Comparison of ENCODE assay signal across 16 cellular contexts in genomic region chr13:109119886-109120285, GRCh38.
DNase-seq lines count a peak whose midpoint lies in the region; ATAC-seq, FAIRE-seq and TF ChIP-seq lines count a peak whose summit lies in the region.
"Had no signal": no experiment of that assay in that cellular context is flagged by ENCODE, and none has a peak within 500 bp of the region (broad histone marks: within the 10 kb centered on the region; RNA-seq: fewer than 3 reads in every experiment).

No MANE protein-coding gene starts in this region.

- H2BK120ac ChIP-seq in IMR-90 (ENCODE audit: low read depth, low read length), result no peak overlapping the region

- no peaks in the 10 kb centered on the region for H3K36me3 ChIP-seq in IMR-90 (ENCODE audit: control insufficient read depth, insufficient read depth, low read length)
- H3K36me3 ChIP-seq in K562 (ENCODE audit: control insufficient read depth, insufficient read depth, low read length), result no peaks in the 10 kb centered on the region
- H3K36me3 ChIP-seq: BLaER1 treated with 17β-estradiol and CSF1 and Interleukin-3, amounts not matched to agents 10 nM and 100 nM had no signal

- no CpG with 5 or more reads among the region's 1 CpG for WGBS in IMR-90 (ENCODE audit: extremely low coverage in 2 of 2, insufficient read length in 1 of 2), 2 experiments
- 13% methylated on average over 1 of the region's 1 CpG for WGBS in K562 (ENCODE audit: insufficient coverage, low coverage, missing lambda C conversion rate)

- no peak overlapping the region for H3K4me2 ChIP-seq in IMR-90 (ENCODE audit: low read depth, low read length)
- H3K4me2 ChIP-seq in K562 (ENCODE audit: insufficient read depth, low read length), result no peak overlapping the region
- H3K4me2 ChIP-seq: BLaER1 treated with 17β-estradiol and CSF1 and Interleukin-3, amounts not matched to agents 10 nM and 100 nM had no signal

- CTCF ChIA-PET in IMR-90 (lab: Yijun Ruan, JAX) (interaction anchor here (0.7 kb wide), 1 partner anchor 66 kb away, joined by 3 read pairs; no protein-coding TSS in a partner anchor), K562 (lab: Yijun Ruan, JAX; ENCODE audit: low intra/inter-chr PET ratio) (no interaction called here)

- H3K9ac ChIP-seq in IMR-90 (ENCODE audit: low read depth, low read length) (no peak overlapping the region), K562 (ENCODE audit: insufficient read depth in 1 of 2, low read depth in 2 of 2, low read length in 2 of 2) (no peak overlapping the region)
- H3K9ac ChIP-seq: BLaER1 treated with 17β-estradiol and CSF1 and Interleukin-3, amounts not matched to agents 10 nM and 100 nM had no signal

- no peak overlapping the region for H4K91ac ChIP-seq in IMR-90 (ENCODE audit: insufficient read depth, low read depth, low read length)

- dilution Hi-C loops in IMR-90 (cut with HindIII; ENCODE audit: low sequenced_read_pairs, unreplicated experiment), result no loop called here

- H3K79me1 ChIP-seq in IMR-90 (ENCODE audit: low read depth in 1 of 2, low read length in 2 of 2), result no peaks in the 10 kb centered on the region

- H3K14ac ChIP-seq in IMR-90 (replicated peaks; ENCODE audit: low read depth, low read length), result no peak overlapping the region

- H4K8ac ChIP-seq in IMR-90 (ENCODE audit: low read depth in 2 of 2, low read length in 2 of 2), result no peak overlapping the region

- DNase-seq in SIG-M5 treated with dmso at 0.1 percent for 504 hours (lab: John Stamatoyannopoulos, UW; ENCODE audit: unreplicated experiment) (peak; percentile 12), SIG-M5 (lab: John Stamatoyannopoulos, UW) (no peak), IMR-90 (peak; percentile 2), K562 (ENCODE audit: extremely low read depth in 1 of 4, low spot score in 3 of 4) (no peak), GM19240 (ENCODE audit: insufficient read length, low spot score) (no peak)
- DNase-seq: Caco-2; CD8-positive, alpha-beta T cell; GOT3; H9 had no signal

- no peak overlapping the region for H2AK5ac ChIP-seq in IMR-90 (ENCODE audit: low read depth, low read length)

- no peak for TF ChIP-seq POLR2A in IMR-90 (IDR thresholded peaks at IDR 0.05; ENCODE audit: low read depth, low read length)
- TF ChIP-seq POLR2A in K562 (conservative IDR thresholded peaks at IDR 0.05), result no peak

- no peak for FAIRE-seq in K562 (lab: Jason Lieb, UNC)
- FAIRE-seq: D721Med, G401.6, GM12891, GM19239 had no signal

- no peaks in the 10 kb centered on the region for H3K4me1 ChIP-seq in IMR-90 (ENCODE audit: control insufficient read depth, insufficient read depth, low read length)
- H3K4me1 ChIP-seq in K562 (replicated peaks in 1 of 2; ENCODE audit: control insufficient read depth in 2 of 2, insufficient read depth in 2 of 2, low read length in 2 of 2), result no peaks in the 10 kb centered on the region
- H3K4me1 ChIP-seq: BLaER1 treated with 17β-estradiol and CSF1 and Interleukin-3, amounts not matched to agents 10 nM and 100 nM; Caco-2 had no signal

- no TSS peak for BruUV-seq in IMR-90 (replicated peaks; lab: Mats Ljungman, UMichigan)
- no TSS peak for BruUV-seq in K562 (replicated peaks; lab: Mats Ljungman, UMichigan)

- TF ChIP-seq EP300 in K562 (IDR thresholded peaks at IDR 0.05; ENCODE audit: low read length), result no peak

- no peak overlapping the region for H3K18ac ChIP-seq in IMR-90 (ENCODE audit: low read depth, low read length)

- H3K27me3 ChIP-seq in IMR-90 (ENCODE audit: control insufficient read depth, insufficient read depth, low read length) (peaks cover 16% of the 10 kb centered on the region), K562 (ENCODE audit: control insufficient read depth in 2 of 2, insufficient read depth in 2 of 2, low read length in 2 of 2) (no peaks in the 10 kb centered on the region)
- H3K27me3 ChIP-seq: BLaER1 treated with 17β-estradiol and CSF1 and Interleukin-3, amounts not matched to agents 10 nM and 100 nM had no signal

- H4K5ac ChIP-seq in IMR-90 (ENCODE audit: low read depth, low read length), result no peak overlapping the region

- no peak overlapping the region for H2BK15ac ChIP-seq in IMR-90 (ENCODE audit: low read depth, low read length)

- H2BK5ac ChIP-seq in IMR-90 (ENCODE audit: low read depth, low read length, poor library complexity, severe bottlenecking), result no peak overlapping the region

- no peak overlapping the region for H3K56ac ChIP-seq in IMR-90 (ENCODE audit: extremely low read depth, insufficient read depth, low read length)

- TF ChIP-seq CTCF in IMR-90 (conservative IDR thresholded peaks at IDR 0.05; ENCODE audit: low read depth, low read length) (no peak), K562 (IDR thresholded peaks at IDR 0.05 in 2 of 3, conservative IDR thresholded peaks at IDR 0.05 in 1 of 3; ENCODE audit: insufficient read depth in 2 of 3, low read depth in 1 of 3, low read length in 3 of 3) (no peak)

- H3K79me2 ChIP-seq in K562 (ENCODE audit: control insufficient read depth, insufficient read depth, low read length), result no peaks in the 10 kb centered on the region

- H3K4ac ChIP-seq in IMR-90 (ENCODE audit: low read depth, low read length), result no peak overlapping the region

- no peaks in the 10 kb centered on the region for H4K20me1 ChIP-seq in IMR-90 (ENCODE audit: insufficient read depth, low read length)
- no peaks in the 10 kb centered on the region for H4K20me1 ChIP-seq in K562 (replicated peaks; ENCODE audit: control insufficient read depth, insufficient read depth, low read length)
- H4K20me1 ChIP-seq: BLaER1 treated with 17β-estradiol and CSF1 and Interleukin-3, amounts not matched to agents 10 nM and 100 nM had no signal

- H2AK9ac ChIP-seq in IMR-90 (replicated peaks; ENCODE audit: low read depth, low read length, poor library complexity), result no peak overlapping the region

- no peak for TF ChIP-seq RAD21 in IMR-90 (IDR thresholded peaks at IDR 0.05; ENCODE audit: low read length)
- TF ChIP-seq RAD21 in K562 (CRISPR knock-in tag; conservative IDR thresholded peaks at IDR 0.05 in 1 of 2, IDR thresholded peaks at IDR 0.05 in 1 of 2), result no peak

- POLR2A ChIA-PET in IMR-90 (lab: Charles Lee; ENCODE audit: unreplicated experiment), result no interaction called here
- POLR2A ChIA-PET in K562 (lab: Yijun Ruan, JAX), result no interaction called here

- H2BK20ac ChIP-seq in IMR-90 (ENCODE audit: low read depth, low read length), result no peak overlapping the region

- intact Hi-C loops in IMR-90 (cut with micrococcal nuclease), result no loop called here
- intact Hi-C loops in K562 (cut with micrococcal nuclease), result no loop called here

- H2AFZ ChIP-seq in IMR-90 (replicated peaks; ENCODE audit: low read length, poor library complexity) (no peak overlapping the region), K562 (ENCODE audit: low read depth, low read length) (no peak overlapping the region)

- H3K4me3 ChIP-seq in IMR-90 (ENCODE audit: insufficient read depth, low read depth, low read length) (no peak overlapping the region), K562 (no peak overlapping the region)
- H3K4me3 ChIP-seq: BLaER1 treated with 17β-estradiol and CSF1 and Interleukin-3, amounts not matched to agents 10 nM and 100 nM had no signal

- H3K27ac ChIP-seq in IMR-90 (ENCODE audit: insufficient read depth, low read length) (no peak overlapping the region), K562 (ENCODE audit: extremely low read depth, low read depth, low read length) (no peak overlapping the region)
- H3K27ac ChIP-seq: BLaER1 treated with 17β-estradiol and CSF1 and Interleukin-3, amounts not matched to agents 10 nM and 100 nM had no signal

- ATAC-seq in IMR-90 (ENCODE audit: low read depth) (no peak), K562 (no peak), GM21526 (IDR thresholded peaks at IDR 0.05; ENCODE audit: low FRiP score, unreplicated experiment) (no peak), HG03159 (IDR thresholded peaks at IDR 0.05; ENCODE audit: unreplicated experiment) (no peak)
- ATAC-seq: CD8-positive, alpha-beta T cell had no signal

- no peak overlapping the region for H3K23ac ChIP-seq in IMR-90 (ENCODE audit: low read depth, low read length)

- H3K9me3 ChIP-seq in IMR-90 (ENCODE audit: control insufficient read depth, insufficient read depth, low read length), result no peaks in the 10 kb centered on the region
- H3K9me3 ChIP-seq in K562 (replicated peaks; ENCODE audit: control insufficient read depth, insufficient read depth, low read depth, low read length), result no peaks in the 10 kb centered on the region
- H3K9me3 ChIP-seq: BLaER1 treated with 17β-estradiol and CSF1 and Interleukin-3, amounts not matched to agents 10 nM and 100 nM; Caco-2 had no signal

- in situ Hi-C loops in IMR-90 (cut with MboI; ENCODE audit: low sequenced_read_pairs) (no loop called here), K562 (cut with MboI) (no loop called here)

- H3K9me1 ChIP-seq in IMR-90 (ENCODE audit: insufficient read depth, low read length), result no peaks in the 10 kb centered on the region
- no peaks in the 10 kb centered on the region for H3K9me1 ChIP-seq in K562 (ENCODE audit: control insufficient read depth, insufficient read depth, low read length)

TF ChIP-seq in IMR-90, 13 proteins besides CTCF, POLR2A, EP300 and RAD21:
- TF ChIP-seq BHLHE40 (IDR thresholded peaks at IDR 0.05; ENCODE audit: low read depth, low read length) (peak; percentile 18; the same call in 1 of the 2 replicates), MXI1 (IDR thresholded peaks at IDR 0.05; ENCODE audit: borderline replicate concordance, low read depth, low read length) (no peak)

TF ChIP-seq in K562, 482 proteins besides CTCF, POLR2A, EP300 and RAD21 (continues in another document):
- TF ChIP-seq YY1 (IDR thresholded peaks at IDR 0.05; ENCODE audit: borderline replicate concordance in 1 of 3, control insufficient read depth in 1 of 3, extremely low read depth in 1 of 3, insufficient read depth in 3 of 3, insufficient read length in 1 of 3, insufficient replicate concordance in 2 of 3, low read depth in 1 of 3, low read length in 2 of 3) (no peak), FOXK2 (conservative IDR thresholded peaks at IDR 0.05 in 1 of 2, IDR thresholded peaks at IDR 0.05 in 1 of 2; ENCODE audit: low read depth in 2 of 2) (0 out of 4 replicates have a peak, but pooled peaks of 1 of the 2 experiments have one; percentile 27), DPF2 (IDR thresholded peaks at IDR 0.05) (no peak), SIRT6 (IDR thresholded peaks at IDR 0.05; ENCODE audit: low read depth, low read length) (no peak), KAT7 (CRISPR knock-in tag; IDR thresholded peaks at IDR 0.05; ENCODE audit: borderline replicate concordance) (no peak), PHB2 (IDR thresholded peaks at IDR 0.05; ENCODE audit: low read depth) (no peak), ZNF668 (CRISPR knock-in tag; IDR thresholded peaks at IDR 0.05) (no peak), RFX7 (CRISPR knock-in tag; IDR thresholded peaks at IDR 0.05) (no peak)

Comparison
In these comparisons a context has a peak if more than half of its experiments do, and no peak if none do; other contexts are left out.
1. DNase-seq: peak in SIG-M5 treated with dmso at 0.1 percent for 504 hours (single experiment) and IMR-90 (single experiment); none in SIG-M5 (single experiment), K562 (0 of 4) and GM19240 (single experiment).